In the genomic region with DNA sequence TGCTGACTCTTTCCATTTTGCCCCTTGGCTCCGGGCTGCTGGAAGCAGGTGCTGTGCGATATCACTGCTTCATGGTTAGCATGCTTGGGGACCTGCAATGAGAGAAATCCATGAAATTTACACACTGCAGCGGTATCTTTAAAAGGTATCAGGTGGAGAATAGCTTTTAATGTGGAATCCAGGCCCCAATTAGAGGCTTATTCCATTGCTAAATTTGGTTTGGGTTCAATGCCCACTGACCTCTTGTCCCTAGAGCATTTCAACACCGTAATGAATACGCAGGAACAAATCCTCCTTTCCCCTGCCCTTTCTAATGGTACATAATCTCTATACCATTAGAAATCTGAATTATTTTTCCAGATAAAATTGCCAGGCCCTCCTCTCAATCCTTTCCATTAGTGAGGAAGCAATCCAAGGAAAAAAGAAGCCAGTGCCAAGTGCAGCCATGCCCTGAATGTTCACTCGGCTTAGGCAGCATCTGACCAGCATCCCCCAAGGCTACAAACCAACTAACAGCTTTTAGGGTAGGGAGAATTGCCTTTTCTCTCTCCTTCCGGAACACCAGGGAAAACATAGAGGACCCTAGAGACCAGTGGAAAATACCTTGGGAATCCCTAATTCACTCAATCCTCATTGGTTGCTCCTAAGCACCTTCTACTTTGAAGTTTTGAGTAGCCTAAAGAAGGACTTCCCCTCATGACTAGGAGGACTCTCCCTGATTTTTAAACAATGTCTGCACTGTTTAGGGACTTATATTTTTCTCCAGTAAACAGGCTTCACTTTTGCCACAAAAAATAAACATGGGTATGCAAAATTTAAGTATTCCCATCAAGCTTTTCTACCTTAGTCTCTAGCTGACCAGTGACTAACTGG, we compare ENCODE assay signal across 18 cellular contexts.
DNase-seq lines count a peak whose midpoint lies in the region; ATAC-seq and TF ChIP-seq lines count a peak whose summit lies in the region.
"Had no signal": no experiment of that assay in that cellular context is flagged by ENCODE, and none has a peak within 500 bp of the region (broad histone marks: within the 10 kb centered on the region; RNA-seq: fewer than 3 reads in every experiment).

No MANE protein-coding gene starts in this region.

- POLR2A ChIA-PET in MCF 10A (lab: Yijun Ruan, JAX) = interaction anchor here (0.8 kb wide), 1 partner anchor 12 kb away, joined by 4 read pairs; no protein-coding TSS in a partner anchor

- H3K36me3 ChIP-seq in breast epithelium = no peaks in the 10 kb centered on the region
- H3K36me3 ChIP-seq in body of pancreas (replicated peaks in 1 of 2; ENCODE audit: insufficient read depth in 1 of 2, low read depth in 2 of 2) = no peaks in the 10 kb centered on the region
- H3K36me3 ChIP-seq in right lobe of liver = peaks cover 0 to 24% (median 9%) of the 10 kb centered on the region in 4 donors
- no peaks in the 10 kb centered on the region for H3K36me3 ChIP-seq in thyroid gland

- no peaks in the 10 kb centered on the region for H3K27me3 Mint-ChIP-seq in MCF 10A (ENCODE audit: insufficient read depth, unreplicated experiment)

- no peaks in the 10 kb centered on the region for H3K36me3 Mint-ChIP-seq in MCF 10A (ENCODE audit: insufficient read depth, unreplicated experiment)

- no peak overlapping the region for H3K4me3 ChIP-seq in breast epithelium
- H3K4me3 ChIP-seq in body of pancreas = no peak overlapping the region
- H3K4me3 ChIP-seq in right lobe of liver = no peak overlapping the region
- H3K4me3 ChIP-seq in thyroid gland (replicated peaks in 1 of 3) = no peak overlapping the region

- peaks cover 0 to 11% of the 10 kb centered on the region in 2 donors for H3K9me3 ChIP-seq in breast epithelium
- no peaks in the 10 kb centered on the region for H3K9me3 ChIP-seq in body of pancreas
- no peaks in the 10 kb centered on the region for H3K9me3 ChIP-seq in right lobe of liver
- H3K9me3 ChIP-seq in thyroid gland = no peaks in the 10 kb centered on the region

- TF ChIP-seq CTCF in breast epithelium (IDR thresholded peaks at IDR 0.05) (no peak), MCF 10A (IDR thresholded peaks at IDR 0.05; ENCODE audit: unreplicated experiment) (no peak), body of pancreas (IDR thresholded peaks at IDR 0.05) (no peak), right lobe of liver (IDR thresholded peaks at IDR 0.05) (no peak), thyroid gland (IDR thresholded peaks at IDR 0.05) (no peak)

- H3K27ac Mint-ChIP-seq in MCF 10A (ENCODE audit: low read depth, unreplicated experiment) = no peak overlapping the region

- ATAC-seq in body of pancreas = no peak
- peak; percentile 29 to 62 (median 51) for ATAC-seq in right lobe of liver
- no peak for ATAC-seq in GM19035 (IDR thresholded peaks at IDR 0.05; ENCODE audit: unreplicated experiment)

- no peak for TF ChIP-seq POLR2A in breast epithelium (IDR thresholded peaks at IDR 0.05)
- no peak for TF ChIP-seq POLR2A in body of pancreas (IDR thresholded peaks at IDR 0.05)
- no peak for TF ChIP-seq POLR2A in right lobe of liver (IDR thresholded peaks at IDR 0.05)
- TF ChIP-seq POLR2A in thyroid gland (IDR thresholded peaks at IDR 0.05) = no peak

- H3K4me1 ChIP-seq in breast epithelium (peaks cover 0 to 7% of the 10 kb centered on the region in 2 donors), body of pancreas (peaks cover 93% of the 10 kb centered on the region), right lobe of liver (peaks cover 0 to 52% (median 2%) of the 10 kb centered on the region in 4 donors), thyroid gland (peaks cover 8 to 11% of the 10 kb centered on the region in 2 donors)
- H3K4me1 ChIP-seq: Caco-2 had no signal

- WGBS in body of pancreas, 2 donors = 51 to 70% methylated on average over 7 of the region's 7 CpGs
- WGBS in right lobe of liver (ENCODE audit: insufficient coverage, low coverage, low lambda C conversion rate, missing lambda C conversion rate) = 36% methylated on average over 5 of the region's 7 CpGs
- WGBS in thyroid gland, 2 donors = 74 to 84% methylated on average over 7 of the region's 7 CpGs

- H3K27ac ChIP-seq in breast epithelium = peak overlapping the region; percentile 67 to 69
- peak overlapping the region; percentile 76 to 80 (median 78) for H3K27ac ChIP-seq in body of pancreas
- H3K27ac ChIP-seq in right lobe of liver = peak overlapping the region in 1 of 3 donors; percentile 67
- H3K27ac ChIP-seq in thyroid gland = peak overlapping the region; percentile 83 to 90 (median 84)

- intact Hi-C loops in breast epithelium (cut with DNase I; ENCODE audit: low total_unique reads) (no loop called here), MCF 10A (cut with micrococcal nuclease) (no loop called here), body of pancreas (cut with DNase I) (no loop called here), right lobe of liver (cut with DNase I) (no loop called here), thyroid gland (cut with DNase I) (no loop called here), posterior cingulate gyrus (cut with DNase I) (no loop called here)

- H3K27me3 ChIP-seq in breast epithelium (no peaks in the 10 kb centered on the region), body of pancreas (no peaks in the 10 kb centered on the region), right lobe of liver (no peaks in the 10 kb centered on the region), thyroid gland (no peaks in the 10 kb centered on the region)

- no TSS peak for BruUV-seq in MCF 10A (replicated peaks; lab: Mats Ljungman, UMichigan)

- DNase-seq in breast epithelium (ENCODE audit: low spot score in 2 of 2) (no peak), MCF 10A (ENCODE audit: unreplicated experiment) (no peak), body of pancreas (no peak), right lobe of liver (no peak), thyroid gland (peak; percentile 29 to 30), posterior cingulate gyrus (no peak)
- no peak for DNase-seq in activated T-cell treated with anti-CD3 and anti-CD28 coated beads, Interleukin-2, amount 50 U/mL, for 48 hours
- DNase-seq: 8988T, GF-D8, IMR-90, NCI-H1417 treated with DMSO at 0.1 percent for 48 hours, NCI-H2029, NCI-H2171, NCI-H774, OCI-M1, SHP77 had no signal

- no peaks in the 10 kb centered on the region for H3K9me3 Mint-ChIP-seq in MCF 10A (ENCODE audit: unreplicated experiment)

- no peak overlapping the region for H3K4me3 Mint-ChIP-seq in MCF 10A (ENCODE audit: unreplicated experiment)

- no peaks in the 10 kb centered on the region for H3K4me1 Mint-ChIP-seq in MCF 10A (ENCODE audit: insufficient read depth, unreplicated experiment)

- CTCF ChIA-PET in MCF 10A (lab: Yijun Ruan, JAX) = interaction anchor here (0.7 to 1.1 kb wide), 2 partner anchors 20 to 431 kb away, joined by 3 to 4 read pairs; no protein-coding TSS in a partner anchor

Comparison
In these comparisons a context has a peak if more than half of its experiments do, and no peak if none do; other contexts are left out.
1. DNase-seq: peak in thyroid gland (2 of 2); none in breast epithelium (0 of 2), MCF 10A (single experiment), body of pancreas (0 of 4), right lobe of liver (0 of 3), activated T-cell treated with anti-CD3 and anti-CD28 coated beads, Interleukin-2, amount 50 U/mL, for 48 hours (0 of 2) and posterior cingulate gyrus (0 of 10).
2. ATAC-seq: peak in right lobe of liver (4 of 4); none in body of pancreas (single experiment) and GM19035 (single experiment).